1 cellular context compared by ENCODE assay signal in the genomic region with DNA sequence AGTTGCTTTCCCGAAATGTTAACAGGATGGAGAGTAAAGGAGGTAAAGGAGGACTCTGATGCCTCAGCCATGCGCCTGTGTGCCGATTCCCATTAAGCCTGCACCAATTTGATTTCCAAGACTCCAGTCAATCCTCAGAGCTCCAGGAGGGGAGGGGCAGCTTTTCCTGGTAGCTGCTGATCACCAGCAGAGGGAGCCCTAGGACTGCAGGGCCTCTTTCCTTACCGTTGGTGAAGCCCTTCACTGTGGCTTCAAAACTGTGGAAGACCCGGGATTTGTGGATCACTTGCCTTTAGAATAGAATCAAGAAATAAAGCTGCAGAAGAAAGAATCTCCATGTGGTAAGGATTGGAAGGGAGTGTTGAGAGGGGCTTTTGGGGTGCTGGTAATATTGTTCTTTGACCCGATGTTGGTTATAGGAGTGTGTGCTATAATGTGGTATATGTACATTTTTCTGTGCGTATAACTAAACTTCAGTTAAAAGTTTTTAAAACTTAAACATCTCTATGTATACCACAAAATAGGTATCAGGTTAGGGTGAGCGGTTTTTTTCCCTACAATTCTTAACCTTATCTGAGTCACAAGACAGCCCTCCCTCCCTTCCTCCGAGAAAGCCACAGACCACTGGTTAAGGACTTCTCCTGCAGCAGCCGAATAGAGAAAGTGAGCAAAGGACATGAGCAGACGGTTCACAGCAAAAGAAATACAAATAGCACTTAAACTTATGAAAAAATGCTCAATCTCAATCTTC.
TF ChIP-seq lines count a peak whose summit lies in the region.

No MANE protein-coding gene starts in this region.

TF ChIP-seq in neural cell, 6 proteins besides CTCF, POLR2A, EP300 and RAD21:
- no peak for TF ChIP-seq TAF1 (IDR thresholded peaks at IDR 0.05; ENCODE audit: low read depth)
- peak; percentile 86 for TF ChIP-seq SMC3 (conservative IDR thresholded peaks at IDR 0.05; ENCODE audit: poor library complexity)
